8 cellular contexts compared by ENCODE assay signal in the genomic region with DNA sequence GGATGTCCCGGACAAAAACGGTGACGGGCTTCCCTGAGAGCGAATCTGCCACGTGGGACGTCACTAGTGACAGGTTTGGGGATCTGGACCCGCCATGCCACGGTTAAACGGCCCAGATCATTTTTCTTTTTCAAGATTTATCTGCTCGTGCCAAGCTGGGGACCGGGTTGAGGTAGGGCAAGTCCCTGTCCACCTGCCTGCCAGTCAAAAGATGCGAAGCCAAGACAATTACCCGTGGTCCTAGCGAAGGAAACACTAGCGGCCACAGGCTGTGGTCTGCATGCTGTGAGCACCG. TPM values are rescaled to one million over a fixed set of nuclear protein-coding genes. Genes with fewer than 3 reads are reported as not detected.
DNase-seq lines count a peak whose midpoint lies in the region; ATAC-seq and TF ChIP-seq lines count a peak whose summit lies in the region.

No MANE protein-coding gene starts in this region.

- no peak for DNase-seq in SJSA1 (ENCODE audit: low read depth in 1 of 2, low spot score in 2 of 2)
- DNase-seq in fibroblast of pulmonary artery (ENCODE audit: low read depth), result no peak
- DNase-seq in psoas muscle, result no peak
- no peak for DNase-seq in mesenteric fat pad (ENCODE audit: low spot score)
- no peak for DNase-seq in dedifferentiated amniotic fluid mesenchymal stem cell (ENCODE audit: extremely low spot score)
- no peak for DNase-seq in germinal center (ENCODE audit: low spot score)

- H3K9me3 ChIP-seq in SJSA1 (replicated peaks) (no peaks in the 10 kb centered on the region), psoas muscle (no peaks in the 10 kb centered on the region)

- no peaks in the 10 kb centered on the region for H3K36me3 ChIP-seq in SJSA1
- no peaks in the 10 kb centered on the region for H3K36me3 ChIP-seq in psoas muscle (ENCODE audit: insufficient read depth in 1 of 2, low read depth in 1 of 2)

- ATAC-seq in GM18511 (IDR thresholded peaks at IDR 0.05; ENCODE audit: unreplicated experiment) (peak; percentile 12), psoas muscle (peak in 3 of 4 donors; percentile 10 to 34 (median 28)), HG03095 (IDR thresholded peaks at IDR 0.05; ENCODE audit: unreplicated experiment) (no peak)

- peaks cover 24% of the 10 kb centered on the region for H3K27me3 ChIP-seq in SJSA1 (replicated peaks)
- H3K27me3 ChIP-seq in psoas muscle (ENCODE audit: insufficient read depth in 3 of 3, low read length in 2 of 3), result peaks cover 0 to 58% (median 18%) of the 10 kb centered on the region in 3 donors

- peak overlapping the region; percentile 43 for H3K4me3 ChIP-seq in SJSA1
- H3K4me3 ChIP-seq in fibroblast of pulmonary artery (replicated peaks; ENCODE audit: low read depth, low read length), result peak overlapping the region; percentile 56
- peak overlapping the region; percentile 70 for H3K4me3 ChIP-seq in psoas muscle

- WGBS in psoas muscle, 3 donors, result 0 to 1% (median 1%) methylated on average over 16 of the region's 16 CpGs

- no peak for TF ChIP-seq CTCF in fibroblast of pulmonary artery (IDR thresholded peaks at IDR 0.05; ENCODE audit: low read length, missing control alignments)
- TF ChIP-seq CTCF in psoas muscle (IDR thresholded peaks at IDR 0.05), result no peak

- H3K4me1 ChIP-seq in SJSA1 (replicated peaks) (peaks cover 21% of the 10 kb centered on the region), psoas muscle (peaks cover 14% of the 10 kb centered on the region)

- no peak overlapping the region for H3K27ac ChIP-seq in SJSA1
- H3K27ac ChIP-seq in psoas muscle, result peak overlapping the region; percentile 51

- intact Hi-C loops in psoas muscle (cut with DNase I), result no loop called here

RNA-seq across cellular contexts. Expression of a gene that starts 0.9 kb away (rescaled TPM):
- 1.8 and 3.3 TPM in 2 replicates for total RNA-seq in SJSA1 (2014; rRNA removed; shearing (Covaris generic))
- total RNA-seq in psoas muscle (1 to 10 TPM in 2 of 4 donors, under 1 TPM in 2; 0.60 to 2.9 (median 1.5) TPM), mesenteric fat pad (18.8 TPM)
- 1 to 10 TPM in 1 of 3 donors, under 1 TPM in 2; 0.03 to 1.0 (median 0.53) TPM for polyA plus RNA-seq in psoas muscle
